Comparison of ENCODE assay signal across 8 cellular contexts in genomic region chr6:54717849-54718455, GRCh38.
A peak's percentile ranks its signal among the peaks of the same experiment; 100 is the strongest.
DNase-seq lines count a peak whose midpoint lies in the region; ATAC-seq and TF ChIP-seq lines count a peak whose summit lies in the region.

No MANE protein-coding gene starts in this region.

- no peak overlapping the region for H3K4me3 Mint-ChIP-seq in endodermal cell

- H3K9ac ChIP-seq in endodermal cell (ENCODE audit: extremely low read depth, low read length, poor library complexity, severe bottlenecking): no peak overlapping the region

- H3K9me3 ChIP-seq in endodermal cell (ENCODE audit: control insufficient read depth, low read length) (no peaks in the 10 kb centered on the region), tibial artery (no peaks in the 10 kb centered on the region)

- H3K4me1 ChIP-seq in endodermal cell (ENCODE audit: control insufficient read depth, insufficient read depth, low read length): no peaks in the 10 kb centered on the region
- no peaks in the 10 kb centered on the region for H3K4me1 ChIP-seq in tibial artery

- ATAC-seq in GM18520 (IDR thresholded peaks at IDR 0.05; ENCODE audit: unreplicated experiment) (peak; percentile 64), HG03045 (IDR thresholded peaks at IDR 0.05; ENCODE audit: unreplicated experiment) (peak; percentile 77)

- WGBS in endodermal cell (ENCODE audit: insufficient coverage in 1 of 2, insufficient read length in 1 of 2), 2 experiments: 52 to 100% methylated on average over 1 to 5 of the region's 5 CpGs

- DNase-seq in NCI-H2081 treated with DMSO at 0.1 percent for 48 hours (lab: John Stamatoyannopoulos, UW): peak; percentile 45
- peak; percentile 5 for DNase-seq in activated CD4-positive, CD25-positive, alpha-beta regulatory T cell treated with anti-CD3 and anti-CD28 coated beads, Interleukin-2, amount 50 U/mL, for 16 hours (ENCODE audit: low read depth, low spot score)
- peak; percentile 90 for DNase-seq in endodermal cell
- peak; percentile 38 for DNase-seq in myocyte (ENCODE audit: low read depth)
- DNase-seq in tibial artery: peak in 1 of 2 donors; percentile 65

- intact Hi-C loops in tibial artery (cut with DNase I; ENCODE audit: low total_unique reads): no loop called here

- no peaks in the 10 kb centered on the region for H3K27me3 ChIP-seq in endodermal cell (ENCODE audit: control insufficient read depth, insufficient read depth, low read length, poor library complexity, severe bottlenecking)
- no peaks in the 10 kb centered on the region for H3K27me3 ChIP-seq in tibial artery

- no peak overlapping the region for H3K27ac Mint-ChIP-seq in endodermal cell

- no peak overlapping the region for H3K27ac ChIP-seq in C4-2B
- H3K27ac ChIP-seq in endodermal cell (ENCODE audit: low read depth, low read length): no peak overlapping the region
- H3K27ac ChIP-seq in tibial artery: no peak overlapping the region

- TF ChIP-seq CTCF in C4-2B (conservative IDR thresholded peaks at IDR 0.05): peak; percentile 91
- TF ChIP-seq CTCF in endodermal cell (conservative IDR thresholded peaks at IDR 0.05): peak; percentile 96
- TF ChIP-seq CTCF in tibial artery (IDR thresholded peaks at IDR 0.05): peak; percentile 50 to 55

- peaks cover 16% of the 10 kb centered on the region for H3K4me1 Mint-ChIP-seq in endodermal cell

- H3K36me3 ChIP-seq in endodermal cell (ENCODE audit: control insufficient read depth, insufficient read depth, low read length) (no peaks in the 10 kb centered on the region), tibial artery (no peaks in the 10 kb centered on the region)

- no peaks in the 10 kb centered on the region for H3K9me3 Mint-ChIP-seq in endodermal cell

- H3K4me3 ChIP-seq in endodermal cell (ENCODE audit: low read length): peak overlapping the region; percentile 24
- no peak overlapping the region for H3K4me3 ChIP-seq in tibial artery

- no peaks in the 10 kb centered on the region for H3K27me3 Mint-ChIP-seq in endodermal cell (ENCODE audit: insufficient read depth)

- H3K36me3 Mint-ChIP-seq in endodermal cell (ENCODE audit: low read depth): no peaks in the 10 kb centered on the region
